In the genomic region with DNA sequence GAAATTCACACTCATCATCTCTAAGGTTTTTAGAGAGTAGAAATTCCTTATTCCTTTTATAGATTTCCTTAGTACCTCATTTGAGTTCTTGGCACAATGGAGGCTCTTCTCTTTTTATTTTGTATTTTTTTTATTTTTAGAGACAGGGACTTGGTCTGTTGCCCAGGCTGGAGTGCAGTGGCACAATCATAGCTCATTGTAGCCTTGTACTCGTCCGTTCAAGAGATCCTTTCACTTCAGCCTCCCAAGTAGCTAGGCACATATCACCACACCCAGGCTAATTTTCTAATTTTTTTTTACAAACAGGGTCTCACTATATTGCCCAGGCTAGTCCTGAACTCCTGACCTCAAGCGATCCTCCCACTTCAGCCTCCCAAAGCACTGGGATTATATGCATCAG, we compare ENCODE assay signal across 15 cellular contexts. TPM values are rescaled to one million over a fixed set of nuclear protein-coding genes. Genes with fewer than 3 reads are reported as not detected.
DNase-seq lines count a peak whose midpoint lies in the region; TF ChIP-seq lines count a peak whose summit lies in the region.
"Had no signal": no experiment of that assay in that cellular context is flagged by ENCODE, and none has a peak within 500 bp of the region (broad histone marks: within the 10 kb centered on the region; RNA-seq: fewer than 3 reads in every experiment).

No MANE protein-coding gene starts in this region.

- H4K20me1 ChIP-seq in osteoblast (ENCODE audit: insufficient read depth, low read length), result no peaks in the 10 kb centered on the region

- TF ChIP-seq CTCF in HEK293 (tag by site-specific recombination; IDR thresholded peaks at IDR 0.05) (no peak), fibroblast of the aortic adventitia (IDR thresholded peaks at IDR 0.05; ENCODE audit: insufficient read depth, low read length) (no peak), osteoblast (IDR thresholded peaks at IDR 0.05; ENCODE audit: extremely low read depth, low read depth, low read length) (no peak)

- H3K79me2 ChIP-seq in osteoblast (ENCODE audit: insufficient read depth, low read length), result no peaks in the 10 kb centered on the region

- DNase-seq in adipocyte (ENCODE audit: low read depth) (no peak), fibroblast of the aortic adventitia (ENCODE audit: low read depth) (peak; percentile 50), pons (ENCODE audit: low spot score) (peak; percentile 68), osteoblast (ENCODE audit: insufficient read length, low spot score, missing footprints) (no peak), hepatic stellate cell (ENCODE audit: low spot score) (no peak), mucosa of gallbladder (ENCODE audit: low spot score) (no peak)
- no peak for DNase-seq in activated CD4-positive, alpha-beta T cell treated with anti-CD3 and anti-CD28 coated beads, Interleukin-2, amount 50 U/mL, for 4 hours
- DNase-seq: CD4-positive, CD25-positive, alpha-beta regulatory T cell; GOT3; KG1; NCI-H2107; NK-92 treated with Interleukin-12 subunit alpha and Interleukin-12 subunit beta, amount 100 ng/mL, for 24 hours; OCI-M1; SJCRH30 had no signal

- no peak overlapping the region for H3K9ac ChIP-seq in adipocyte (ENCODE audit: low read length)

- H3K27me3 ChIP-seq in adipocyte (replicated peaks; ENCODE audit: control insufficient read depth, insufficient read depth, low read length) (no peaks in the 10 kb centered on the region), osteoblast (ENCODE audit: insufficient read depth, low read length) (no peaks in the 10 kb centered on the region)
- H3K27me3 ChIP-seq: SJCRH30 had no signal

- H3K4me1 ChIP-seq in HEK293 (ENCODE audit: control insufficient read depth, insufficient read depth, low read length) (peaks cover 10% of the 10 kb centered on the region), adipocyte (ENCODE audit: control insufficient read depth, insufficient read depth, low read length) (peaks cover 13% of the 10 kb centered on the region), osteoblast (ENCODE audit: insufficient read depth, low read length) (no peaks in the 10 kb centered on the region)
- H3K4me1 ChIP-seq: SJCRH30 had no signal

- H3K4me3 ChIP-seq in HEK293 (ENCODE audit: low read depth, low read length) (no peak overlapping the region), adipocyte (ENCODE audit: low read length) (peak overlapping the region; percentile 12), fibroblast of the aortic adventitia (ENCODE audit: low read depth, low read length) (no peak overlapping the region), osteoblast (ENCODE audit: insufficient read depth, low read length) (no peak overlapping the region)
- H3K4me3 ChIP-seq: SJCRH30 had no signal

- H3K27ac ChIP-seq in HEK293 (ENCODE audit: extremely low read depth, low read depth, low read length) (no peak overlapping the region), osteoblast (ENCODE audit: low read depth, low read length) (no peak overlapping the region)
- H3K27ac ChIP-seq: SJCRH30 had no signal

- H3K9me3 ChIP-seq in HEK293 (ENCODE audit: control insufficient read depth, insufficient read depth, low read depth, low read length), result no peaks in the 10 kb centered on the region
- no peaks in the 10 kb centered on the region for H3K9me3 ChIP-seq in adipocyte (ENCODE audit: control insufficient read depth, low read length)
- H3K9me3 ChIP-seq in osteoblast (ENCODE audit: low read depth, low read length), result no peaks in the 10 kb centered on the region
- H3K9me3 ChIP-seq: SJCRH30 had no signal

- CTCF ChIA-PET in HEK293 (lab: Yijun Ruan, JAX), result no interaction called here

- POLR2A ChIA-PET in HEK293 (lab: Yijun Ruan, JAX), result no interaction called here

- no peak overlapping the region for H3K4me2 ChIP-seq in osteoblast (ENCODE audit: insufficient read depth, low read length)

- H3K36me3 ChIP-seq in HEK293 (ENCODE audit: control insufficient read depth in 2 of 2, insufficient read depth in 1 of 2, low read length in 2 of 2) (no peaks in the 10 kb centered on the region), adipocyte (ENCODE audit: control insufficient read depth, insufficient read depth, low read length, severe bottlenecking) (peaks cover 7% of the 10 kb centered on the region), osteoblast (ENCODE audit: insufficient read depth, low read length) (no peaks in the 10 kb centered on the region)
- H3K36me3 ChIP-seq: SJCRH30 had no signal

- no peak overlapping the region for H2AFZ ChIP-seq in osteoblast (ENCODE audit: low read length)

TF ChIP-seq in HEK293, 187 proteins besides CTCF, POLR2A, EP300 and RAD21:
- peak; percentile 52; the same call in 1 of the 2 replicates for TF ChIP-seq ZNF121 (tag by site-specific recombination; IDR thresholded peaks at IDR 0.05)
- TF ChIP-seq ZNF169 (tag by site-specific recombination; IDR thresholded peaks at IDR 0.05), result no peak
TF ChIP-seq in HEK293: peak in this region for 1.

RNA-seq across cellular contexts. Expression of a gene that starts 29.6 kb away (rescaled TPM):
- total RNA-seq in fibroblast of the aortic adventitia (ENCODE audit: low replicate concordance) (55.1 and 100 TPM in 2 replicates), osteoblast (24.6 and 25.3 TPM in 2 replicates), mucosa of gallbladder (13.1 TPM)

Comparison
In these comparisons a context has a peak if more than half of its experiments do, and no peak if none do; other contexts are left out.
1. DNase-seq: peak in fibroblast of the aortic adventitia (single experiment) and pons (single experiment); none in adipocyte (single experiment), osteoblast (single experiment), hepatic stellate cell (single experiment), mucosa of gallbladder (single experiment) and activated CD4-positive, alpha-beta T cell treated with anti-CD3 and anti-CD28 coated beads, Interleukin-2, amount 50 U/mL, for 4 hours (0 of 2).